In genomic region chr10:71229726-71230655, GRCh38 we compare ENCODE assay signal across 1 cellular context.
A peak's percentile ranks its signal among the peaks of the same experiment; 100 is the strongest.
TF ChIP-seq lines count a peak whose summit lies in the region.

No MANE protein-coding gene starts in this region.

TF ChIP-seq in K562, 482 proteins besides CTCF, POLR2A, EP300 and RAD21 (continued from another document):
- TF ChIP-seq RCOR1 (IDR thresholded peaks at IDR 0.05; ENCODE audit: borderline replicate concordance in 1 of 2, low read depth in 2 of 2, low read length in 2 of 2) (peak in 1 of 2 experiments; percentile 42; a peak in 1 of 4 replicates), ZNF740 (CRISPR knock-in tag; IDR thresholded peaks at IDR 0.05) (no peak), ZNF740 (tag; IDR thresholded peaks at IDR 0.05) (no peak), TBL1XR1 (IDR thresholded peaks at IDR 0.05; ENCODE audit: low read length in 2 of 2) (no peak), PHF8 (IDR thresholded peaks at IDR 0.05; ENCODE audit: borderline replicate concordance, low read length) (peak; percentile 27; the same call in 1 of the 2 replicates), ZKSCAN8 (CRISPR knock-in tag; IDR thresholded peaks at IDR 0.05) (0 out of 2 replicates have a peak, but pooled peaks have one; percentile 52), ZBTB5 (IDR thresholded peaks at IDR 0.05) (no peak), CBX2 (IDR thresholded peaks at IDR 0.05; ENCODE audit: insufficient read depth, low read length, poor library complexity, severe bottlenecking) (no peak), E2F5 (CRISPR knock-in tag; IDR thresholded peaks at IDR 0.05) (0 out of 2 replicates have a peak, but pooled peaks have one; percentile 34), MCM7 (IDR thresholded peaks at IDR 0.05) (no peak), NR2C1 (IDR thresholded peaks at IDR 0.05) (no peak; the same call in 1 of the 2 replicates), NR2C1 (tag; IDR thresholded peaks at IDR 0.05) (peak; percentile 83), ZNF395 (CRISPR knock-in tag; IDR thresholded peaks at IDR 0.05) (peak; percentile 81), CREM (IDR thresholded peaks at IDR 0.05; ENCODE audit: low read depth) (0 out of 2 replicates have a peak, but pooled peaks have one; percentile 10), ZNF316 (IDR thresholded peaks at IDR 0.05) (no peak), ID3 (CRISPR knock-in tag; IDR thresholded peaks at IDR 0.05) (no peak), ID3 (tag; IDR thresholded peaks at IDR 0.05) (0 out of 2 replicates have a peak, but pooled peaks have one; percentile 16), NR4A1 (CRISPR knock-in tag; IDR thresholded peaks at IDR 0.05) (0 out of 2 replicates have a peak, but pooled peaks have one; percentile 51), NR4A1 (tag; IDR thresholded peaks at IDR 0.05) (no peak), NR2C2 (CRISPR knock-in tag; IDR thresholded peaks at IDR 0.05) (no peak), NR2C2 (tag; IDR thresholded peaks at IDR 0.05) (peak; percentile 89), ZFP91 (CRISPR knock-in tag; IDR thresholded peaks at IDR 0.05) (no peak), HMGN3 (IDR thresholded peaks at IDR 0.05; ENCODE audit: borderline replicate concordance, extremely low read depth, insufficient read length, low read depth, low read length) (peak; percentile 11), ZFPM2 (CRISPR knock-in tag; IDR thresholded peaks at IDR 0.05) (no peak), YY1 (IDR thresholded peaks at IDR 0.05; ENCODE audit: borderline replicate concordance in 1 of 3, control insufficient read depth in 1 of 3, extremely low read depth in 1 of 3, insufficient read depth in 3 of 3, insufficient read length in 1 of 3, insufficient replicate concordance in 2 of 3, low read depth in 1 of 3, low read length in 2 of 3) (no peak), MCM5 (IDR thresholded peaks at IDR 0.05; ENCODE audit: low read depth) (no peak), TBP (optimal IDR thresholded peaks at IDR 0.05; ENCODE audit: low read depth, low read length) (no peak), ZFP36 (IDR thresholded peaks at IDR 0.05; ENCODE audit: low read depth, low read length, partially characterized antibody) (peak; percentile 62), ZNF197 (CRISPR knock-in tag; IDR thresholded peaks at IDR 0.05; ENCODE audit: low read depth) (no peak), VEZF1 (CRISPR knock-in tag; IDR thresholded peaks at IDR 0.05) (peak; percentile 76), TSC22D4 (tag; IDR thresholded peaks at IDR 0.05) (no peak), JUNB (CRISPR knock-in tag; conservative IDR thresholded peaks at IDR 0.05) (no peak), NR3C1 (CRISPR knock-in tag; IDR thresholded peaks at IDR 0.05) (0 out of 2 replicates have a peak, but pooled peaks have one; percentile 23), ZNF644 (tag; IDR thresholded peaks at IDR 0.05; ENCODE audit: low read depth) (peak; percentile 51; the same call in 1 of the 2 replicates), SRF (CRISPR knock-in tag; IDR thresholded peaks at IDR 0.05) (peak in 1 of 2 experiments; percentile 96; a peak in 3 of 4 replicates), FOXA3 (CRISPR knock-in tag; conservative IDR thresholded peaks at IDR 0.05 in 1 of 2, IDR thresholded peaks at IDR 0.05 in 1 of 2) (peak in 1 of 2 experiments; percentile 72; a peak in 2 of 4 replicates), ZNF609 (CRISPR knock-in tag; IDR thresholded peaks at IDR 0.05; ENCODE audit: borderline replicate concordance) (no peak), BACH1 (tag; IDR thresholded peaks at IDR 0.05) (peak; percentile 66; the same call in 1 of the 2 replicates)
TF ChIP-seq in K562: peak in this region for 23.
